Comparison of ENCODE assay signal across 8 cellular contexts in the genomic region with DNA sequence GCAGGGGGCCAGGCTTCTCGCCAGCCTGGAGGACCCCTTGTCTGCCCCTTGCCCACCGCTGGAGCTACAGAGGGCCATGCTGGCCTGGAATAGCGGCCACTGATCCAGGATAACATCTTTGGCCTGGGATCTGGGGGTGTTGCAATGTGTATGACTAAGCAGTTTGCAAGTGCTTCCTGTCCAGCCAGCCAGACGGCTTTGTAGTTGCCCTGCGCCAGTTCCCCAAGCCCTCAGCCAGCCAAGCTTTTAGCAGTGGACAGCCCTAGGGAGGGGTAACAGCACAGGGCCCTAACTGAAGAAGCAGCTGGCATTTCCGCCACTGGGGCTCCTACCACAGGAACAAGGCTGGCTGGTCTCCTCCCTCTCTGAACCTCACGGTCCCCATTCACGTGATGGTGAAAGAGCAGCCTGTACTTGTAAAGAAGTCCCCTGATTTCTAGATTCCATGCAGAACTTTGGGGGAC. TPM values are rescaled to one million over a fixed set of nuclear protein-coding genes. Genes with fewer than 3 reads are reported as not detected.
DNase-seq lines count a peak whose midpoint lies in the region; ATAC-seq and TF ChIP-seq lines count a peak whose summit lies in the region.

No MANE protein-coding gene starts in this region.

- CTCF ChIA-PET in activated CD4-positive, alpha-beta memory T cell treated with anti-CD3 and anti-CD28 coated beads for 36 hours (lab: Charles Lee): interaction anchor here (1.3 kb wide), 1 partner anchor 162 kb away, joined by 3 read pairs; no protein-coding TSS in a partner anchor

- no peak overlapping the region for H3K4me3 ChIP-seq in Peyer's patch

- POLR2A ChIA-PET in activated CD4-positive, alpha-beta memory T cell treated with anti-CD3 and anti-CD28 coated beads for 36 hours (lab: Charles Lee): no interaction called here

- H3K4me3 Mint-ChIP-seq in natural killer cell treated with Interleukin-12 subunit alpha and Interleukin-12 subunit beta and Interleukin-15 and Interleukin-18, amount 100 ng/mL, for 72 hours: no peak overlapping the region
- no peak overlapping the region for H3K4me3 Mint-ChIP-seq in activated CD4-positive, alpha-beta memory T cell treated with anti-CD3 and anti-CD28 coated beads for 36 hours

- peak overlapping the region; percentile 35 to 72 (median 48) for H3K27ac ChIP-seq in Peyer's patch

- TF ChIP-seq CTCF in Peyer's patch (IDR thresholded peaks at IDR 0.05): peak in 1 of 6 experiments; percentile 9

- H3K4me1 ChIP-seq in Peyer's patch: peaks cover 0 to 13% (median 7%) of the 10 kb centered on the region in 4 donors

- peaks cover 0 to 93% (median 0%) of the 10 kb centered on the region in 3 donors for H3K36me3 ChIP-seq in Peyer's patch

- peaks cover 0 to 10% of the 10 kb centered on the region in 2 donors for H3K4me1 Mint-ChIP-seq in natural killer cell treated with Interleukin-12 subunit alpha and Interleukin-12 subunit beta and Interleukin-15 and Interleukin-18, amount 100 ng/mL, for 72 hours (ENCODE audit: low read depth in 2 of 2)
- no peaks in the 10 kb centered on the region for H3K4me1 Mint-ChIP-seq in activated CD4-positive, alpha-beta memory T cell treated with anti-CD3 and anti-CD28 coated beads for 36 hours (ENCODE audit: low read depth)

- no peak for TF ChIP-seq POLR2A in Peyer's patch (IDR thresholded peaks at IDR 0.05)

- H3K27ac Mint-ChIP-seq in natural killer cell treated with Interleukin-12 subunit alpha and Interleukin-12 subunit beta and Interleukin-15 and Interleukin-18, amount 100 ng/mL, for 72 hours: peak overlapping the region; percentile 36 to 57
- H3K27ac Mint-ChIP-seq in activated CD4-positive, alpha-beta memory T cell treated with anti-CD3 and anti-CD28 coated beads for 36 hours: no peak overlapping the region

- ATAC-seq in esophagus mucosa (peak; percentile 92), HG02798 (IDR thresholded peaks at IDR 0.05; ENCODE audit: poor library complexity, unreplicated experiment) (no peak), HG03280 (IDR thresholded peaks at IDR 0.05; ENCODE audit: unreplicated experiment) (no peak)
- ATAC-seq in natural killer cell treated with Interleukin-12 subunit alpha and Interleukin-12 subunit beta and Interleukin-15 and Interleukin-18, amount 100 ng/mL, for 72 hours: peak; percentile 41 to 60

- DNase-seq in ELR (ENCODE audit: low read depth) (peak; percentile 96), Peyer's patch (peak in 2 of 3 donors; percentile 35 to 82)
- no peak for DNase-seq in natural killer cell treated with Interleukin-12 subunit alpha and Interleukin-12 subunit beta and Interleukin-15 and Interleukin-18, amount 100 ng/mL, for 72 hours (ENCODE audit: low spot score)
- no peak for DNase-seq in activated CD4-positive, alpha-beta memory T cell treated with anti-CD3 and anti-CD28 coated beads for 36 hours
- no peak for DNase-seq in effector CD4-positive, alpha-beta T cell

- intact Hi-C loops in activated CD4-positive, alpha-beta memory T cell treated with anti-CD3 and anti-CD28 coated beads for 36 hours (cut with micrococcal nuclease): no loop called here

- H3K36me3 Mint-ChIP-seq in natural killer cell treated with Interleukin-12 subunit alpha and Interleukin-12 subunit beta and Interleukin-15 and Interleukin-18, amount 100 ng/mL, for 72 hours: peaks cover 7% of the 10 kb centered on the region
- H3K36me3 Mint-ChIP-seq in activated CD4-positive, alpha-beta memory T cell treated with anti-CD3 and anti-CD28 coated beads for 36 hours: peaks cover 42% of the 10 kb centered on the region

- H3K9me3 Mint-ChIP-seq in natural killer cell treated with Interleukin-12 subunit alpha and Interleukin-12 subunit beta and Interleukin-15 and Interleukin-18, amount 100 ng/mL, for 72 hours: no peaks in the 10 kb centered on the region
- H3K9me3 Mint-ChIP-seq in activated CD4-positive, alpha-beta memory T cell treated with anti-CD3 and anti-CD28 coated beads for 36 hours: no peaks in the 10 kb centered on the region

- H3K27me3 Mint-ChIP-seq in natural killer cell treated with Interleukin-12 subunit alpha and Interleukin-12 subunit beta and Interleukin-15 and Interleukin-18, amount 100 ng/mL, for 72 hours: no peaks in the 10 kb centered on the region
- H3K27me3 Mint-ChIP-seq in activated CD4-positive, alpha-beta memory T cell treated with anti-CD3 and anti-CD28 coated beads for 36 hours: no peaks in the 10 kb centered on the region

- H3K9me3 ChIP-seq in Peyer's patch: no peaks in the 10 kb centered on the region

- no peaks in the 10 kb centered on the region for H3K27me3 ChIP-seq in Peyer's patch

RNA-seq across cellular contexts. Expression of gene UQCR10, which starts 32.1 kb away (rescaled TPM):
- total RNA-seq in Peyer's patch: 100 to 1,000 TPM in 2 of 4 donors, 10 to 100 TPM in 2; 60.9 to 144 (median 88.2) TPM
- total RNA-seq in esophagus mucosa: 96.0 TPM
- total RNA-seq in natural killer cell treated with Interleukin-12 subunit alpha and Interleukin-12 subunit beta and Interleukin-15 and Interleukin-18, amount 100 ng/mL, for 72 hours: 10 to 100 TPM; 59.1 to 86.2 TPM
- 10 to 100 TPM; 81.4 to 87.4 TPM for total RNA-seq in activated CD4-positive, alpha-beta memory T cell treated with anti-CD3 and anti-CD28 coated beads for 36 hours

RNA-seq across cellular contexts. Expression of gene ZMAT5, which starts 32.4 kb away (rescaled TPM):
- 10 to 100 TPM; 16.2 to 22.5 (median 17.9) TPM for total RNA-seq in Peyer's patch
- total RNA-seq in esophagus mucosa: 21.1 TPM
- total RNA-seq in natural killer cell treated with Interleukin-12 subunit alpha and Interleukin-12 subunit beta and Interleukin-15 and Interleukin-18, amount 100 ng/mL, for 72 hours: 10 to 100 TPM; 17.3 to 34.4 TPM
- total RNA-seq in activated CD4-positive, alpha-beta memory T cell treated with anti-CD3 and anti-CD28 coated beads for 36 hours: 10 to 100 TPM; 18.1 to 20.6 TPM

RNA-seq across cellular contexts. Expression of gene ASCC2, which starts 38.8 kb away (rescaled TPM):
- 10 to 100 TPM; 47.5 to 91.6 (median 78.4) TPM for total RNA-seq in Peyer's patch
- 58.6 TPM for total RNA-seq in esophagus mucosa
- total RNA-seq in natural killer cell treated with Interleukin-12 subunit alpha and Interleukin-12 subunit beta and Interleukin-15 and Interleukin-18, amount 100 ng/mL, for 72 hours: 100 to 1,000 TPM; 102 to 124 TPM
- total RNA-seq in activated CD4-positive, alpha-beta memory T cell treated with anti-CD3 and anti-CD28 coated beads for 36 hours: 10 to 100 TPM; 55.5 to 56.8 TPM

Comparison
In these comparisons a context has a peak if more than half of its experiments do, and no peak if none do; other contexts are left out.
1. DNase-seq: peak in ELR (single experiment) and Peyer's patch (2 of 3); none in natural killer cell treated with Interleukin-12 subunit alpha and Interleukin-12 subunit beta and Interleukin-15 and Interleukin-18, amount 100 ng/mL, for 72 hours (single experiment), activated CD4-positive, alpha-beta memory T cell treated with anti-CD3 and anti-CD28 coated beads for 36 hours (single experiment) and effector CD4-positive, alpha-beta T cell (single experiment).
2. ATAC-seq: peak in esophagus mucosa (single experiment) and natural killer cell treated with Interleukin-12 subunit alpha and Interleukin-12 subunit beta and Interleukin-15 and Interleukin-18, amount 100 ng/mL, for 72 hours (2 of 2); none in HG02798 (single experiment) and HG03280 (single experiment).